In genomic region chr1:57361516-57361915, GRCh38 we compare ENCODE assay signal across 28 cellular contexts.
"Had no signal": no experiment of that assay in that cellular context is flagged by ENCODE, and none has a peak within 500 bp of the region (broad histone marks: within the 10 kb centered on the region; RNA-seq: fewer than 3 reads in every experiment).

No MANE protein-coding gene starts in this region.

- H3K27me3 ChIP-seq: neural progenitor cell, ovary, right lobe of liver, sigmoid colon, stomach, thyroid gland, tibial nerve, upper lobe of left lung, vagina had no signal

- H3K4me3 Mint-ChIP-seq: natural killer cell treated with Interleukin-12 subunit alpha and Interleukin-12 subunit beta and Interleukin-15 and Interleukin-18, amount 100 ng/mL, for 72 hours; nephron progenitor cell; neural progenitor cell; stimulated activated effector memory CD8-positive, alpha-beta T cell treated with anti-CD3 and anti-CD28 coated beads, Interleukin-12 subunit alpha, Interleukin-12 subunit beta, amount 100 ng/mL, for 72 hours; stimulated activated naive B cell treated with anti-CD40 and anti-IgM and Interleukin-4, amounts not matched to agents 10 μg/mL and 1 μg/mL and 100 μg/mL, for 72 hours; stimulated activated naive CD8-positive, alpha-beta T cell treated with anti-CD3 and anti-CD28 coated beads, Interleukin-15, Interleukin-2, amounts not matched to agents 100 ng/mL and 50 ng/mL, for 24 hours had no signal

- H3K4me3 ChIP-seq: neural progenitor cell, ovary, psoas muscle, right lobe of liver, sigmoid colon, stomach, thoracic aorta, thyroid gland, tibial nerve, upper lobe of left lung, vagina had no signal

- H3K9ac ChIP-seq: neural progenitor cell, parathyroid adenoma had no signal

- H3K4me2 ChIP-seq: neural progenitor cell had no signal

- ATAC-seq: natural killer cell treated with Interleukin-12 subunit alpha and Interleukin-12 subunit beta and Interleukin-15 and Interleukin-18, amount 100 ng/mL, for 72 hours; psoas muscle; right cardiac atrium; right lobe of liver; stimulated activated effector memory CD8-positive, alpha-beta T cell treated with anti-CD3 and anti-CD28 coated beads, Interleukin-12 subunit alpha, Interleukin-12 subunit beta, amount 100 ng/mL, for 72 hours; stimulated activated naive B cell treated with anti-CD40 and anti-IgM and Interleukin-4, amounts not matched to agents 10 μg/mL and 1 μg/mL and 100 μg/mL, for 72 hours had no signal

- H3K79me2 ChIP-seq: parathyroid adenoma had no signal

- H3K27ac Mint-ChIP-seq: natural killer cell treated with Interleukin-12 subunit alpha and Interleukin-12 subunit beta and Interleukin-15 and Interleukin-18, amount 100 ng/mL, for 72 hours; nephron progenitor cell; neural progenitor cell; progenitor cell of endocrine pancreas; stimulated activated effector memory CD8-positive, alpha-beta T cell treated with anti-CD3 and anti-CD28 coated beads, Interleukin-12 subunit alpha, Interleukin-12 subunit beta, amount 100 ng/mL, for 72 hours; stimulated activated naive B cell treated with anti-CD40 and anti-IgM and Interleukin-4, amounts not matched to agents 10 μg/mL and 1 μg/mL and 100 μg/mL, for 72 hours; stimulated activated naive CD8-positive, alpha-beta T cell treated with anti-CD3 and anti-CD28 coated beads, Interleukin-15, Interleukin-2, amounts not matched to agents 100 ng/mL and 50 ng/mL, for 24 hours had no signal

- H2AFZ ChIP-seq: neural progenitor cell, parathyroid adenoma had no signal

- H3K27ac ChIP-seq: neural progenitor cell, ovary, parathyroid adenoma, psoas muscle, right lobe of liver, sigmoid colon, stomach, thoracic aorta, thyroid gland, tibial nerve, upper lobe of left lung, vagina had no signal

- H3K36me3 ChIP-seq: neural progenitor cell, ovary, right lobe of liver, sigmoid colon, stomach, thoracic aorta, thyroid gland, tibial nerve, upper lobe of left lung, vagina had no signal

- DNase-seq: nephron progenitor cell; occipital lobe; ovary; posterior cingulate gyrus; psoas muscle; right cardiac atrium; right lobe of liver; sigmoid colon; small intestine; stimulated activated CD4-positive, alpha-beta T cell treated with anti-CD3 and anti-CD28 coated beads, Interleukin-15, amount 100 ng/mL, for 24 hours; stimulated activated CD4-positive, alpha-beta T cell treated with anti-CD3 and anti-CD28 coated beads, Interleukin-2, amount 100 ng/mL, for 24 hours; stimulated activated CD4-positive, alpha-beta T cell treated with anti-CD3 and anti-CD28 coated beads, Interleukin-2, amount 100 ng/mL, for 48 hours; stimulated activated CD4-positive, alpha-beta T cell treated with anti-CD3 and anti-CD28 coated beads, Interleukin-4, amount 100 ng/mL, for 24 hours; stimulated activated naive B cell treated with anti-CD40 and anti-IgM and Interleukin-4, amounts not matched to agents 10 μg/mL and 1 μg/mL and 100 μg/mL, for 72 hours; stimulated activated naive CD4-positive, alpha-beta T cell treated with Interleukin-2 at 50 U/mL for 16 hours; stomach; thyroid gland; trophoblast cell; upper lobe of left lung had no signal

- H3K9me3 ChIP-seq: ovary, right lobe of liver, thyroid gland had no signal

- H3K9me3 Mint-ChIP-seq: natural killer cell treated with Interleukin-12 subunit alpha and Interleukin-12 subunit beta and Interleukin-15 and Interleukin-18, amount 100 ng/mL, for 72 hours had no signal

- H3K4me1 Mint-ChIP-seq: nephron progenitor cell; stimulated activated effector memory CD8-positive, alpha-beta T cell treated with anti-CD3 and anti-CD28 coated beads, Interleukin-12 subunit alpha, Interleukin-12 subunit beta, amount 100 ng/mL, for 72 hours; stimulated activated naive B cell treated with anti-CD40 and anti-IgM and Interleukin-4, amounts not matched to agents 10 μg/mL and 1 μg/mL and 100 μg/mL, for 72 hours had no signal

- H3K27me3 Mint-ChIP-seq: stimulated activated naive CD8-positive, alpha-beta T cell treated with anti-CD3 and anti-CD28 coated beads, Interleukin-15, Interleukin-2, amounts not matched to agents 100 ng/mL and 50 ng/mL, for 24 hours had no signal

- H3K36me3 Mint-ChIP-seq: stimulated activated effector memory CD8-positive, alpha-beta T cell treated with anti-CD3 and anti-CD28 coated beads, Interleukin-12 subunit alpha, Interleukin-12 subunit beta, amount 100 ng/mL, for 72 hours; stimulated activated naive B cell treated with anti-CD40 and anti-IgM and Interleukin-4, amounts not matched to agents 10 μg/mL and 1 μg/mL and 100 μg/mL, for 72 hours had no signal
